ENCODE assay signal across 36 cellular contexts in genomic region chr3:160638184-160638583, GRCh38. TPM values are rescaled to one million over a fixed set of nuclear protein-coding genes. Genes with fewer than 3 reads are reported as not detected.
"Had no signal": no experiment of that assay in that cellular context is flagged by ENCODE, and none has a peak within 500 bp of the region (broad histone marks: within the 10 kb centered on the region; RNA-seq: fewer than 3 reads in every experiment).

No MANE protein-coding gene starts in this region.

- H3K27ac Mint-ChIP-seq: activated B cell treated with CpG ODN at 0.5 μM for 24 hours; activated CD4-positive, alpha-beta memory T cell treated with anti-CD3 and anti-CD28 coated beads for 36 hours; activated CD4-positive, alpha-beta T cell treated with anti-CD3 and anti-CD28 coated beads, Interleukin-2, amount 10 ng/mL, durations not matched to agents 24 days and 14 days; activated CD8-positive, alpha-beta T cell treated with anti-CD3 and anti-CD28 coated beads for 36 hours; activated naive CD4-positive, alpha-beta T cell treated with anti-CD3 and anti-CD28 coated beads, Interleukin-2, amount 10 ng/mL, durations not matched to agents 7 days and 5 days; activated naive CD4-positive, alpha-beta T cell treated with anti-CD3 and anti-CD28 coated beads, Interleukin-2, amount 50 U/mL, for 24 hours; activated naive CD8-positive, alpha-beta T cell; activated naive CD8-positive, alpha-beta T cell treated with anti-CD3 and anti-CD28 coated beads, Interleukin-2, amount 10 ng/mL, durations not matched to agents 7 days and 5 days; activated naive CD8-positive, alpha-beta T cell treated with anti-CD3 and anti-CD28 coated beads, Interleukin-2, amount 50 U/mL, for 24 hours; activated T-helper 2 cell treated with anti-CD3 and anti-CD28 coated beads, Interferon-gamma antibody, Interleukin-2, Interleukin-4, amounts not matched to agents 10 μg/mL and 5 μg/mL and 100 μg/mL, durations not matched to agents 14 hours and 24 hours and 36 hours; brain; T-helper 1 cell treated with Interleukin-12 subunit alpha and Interleukin-12 subunit beta and Interleukin-4 antibody, amounts not matched to agents 30 μg/mL and 1 μg/mL, for 36 hours; T-helper 2 cell treated with Interferon-gamma antibody and Interleukin-4, amounts not matched to agents 5 μg/mL and 100 μg/mL, for 36 hours had no signal

- H3K4me1 Mint-ChIP-seq: activated B cell treated with CpG ODN at 0.5 μM for 24 hours; activated CD4-positive, alpha-beta T cell treated with anti-CD3 and anti-CD28 coated beads, Interleukin-2, amount 10 ng/mL, durations not matched to agents 24 days and 14 days; activated naive CD4-positive, alpha-beta T cell treated with anti-CD3 and anti-CD28 coated beads, Interleukin-2, amount 10 ng/mL, durations not matched to agents 7 days and 5 days; activated naive CD4-positive, alpha-beta T cell treated with anti-CD3 and anti-CD28 coated beads, Interleukin-2, amount 50 U/mL, for 24 hours; activated naive CD8-positive, alpha-beta T cell treated with anti-CD3 and anti-CD28 coated beads, Interleukin-2, amount 50 U/mL, for 24 hours had no signal

- H3K4me3 ChIP-seq: ascending aorta had no signal

- H3K4me3 Mint-ChIP-seq: activated B cell treated with CpG ODN at 0.5 μM for 24 hours; activated CD4-positive, alpha-beta memory T cell treated with anti-CD3 and anti-CD28 coated beads for 36 hours; activated CD4-positive, alpha-beta T cell treated with anti-CD3 and anti-CD28 coated beads, Interleukin-2, amount 10 ng/mL, durations not matched to agents 24 days and 14 days; activated CD8-positive, alpha-beta T cell treated with anti-CD3 and anti-CD28 coated beads for 36 hours; activated naive CD4-positive, alpha-beta T cell treated with anti-CD3 and anti-CD28 coated beads, Interleukin-2, amount 10 ng/mL, durations not matched to agents 7 days and 5 days; activated naive CD4-positive, alpha-beta T cell treated with anti-CD3 and anti-CD28 coated beads, Interleukin-2, amount 50 U/mL, for 24 hours; activated naive CD8-positive, alpha-beta T cell; activated naive CD8-positive, alpha-beta T cell treated with anti-CD3 and anti-CD28 coated beads, Interleukin-2, amount 10 ng/mL, durations not matched to agents 7 days and 5 days; activated naive CD8-positive, alpha-beta T cell treated with anti-CD3 and anti-CD28 coated beads, Interleukin-2, amount 50 U/mL, for 24 hours; brain; T-helper 1 cell treated with Interleukin-12 subunit alpha and Interleukin-12 subunit beta and Interleukin-4 antibody, amounts not matched to agents 30 μg/mL and 1 μg/mL, for 36 hours; T-helper 2 cell treated with Interferon-gamma antibody and Interleukin-4, amounts not matched to agents 5 μg/mL and 100 μg/mL, for 36 hours had no signal

- FAIRE-seq: TTC549 had no signal

- H3K4me1 ChIP-seq: ascending aorta had no signal

- H3K36me3 Mint-ChIP-seq: activated CD4-positive, alpha-beta memory T cell treated with anti-CD3 and anti-CD28 coated beads for 36 hours; activated naive CD4-positive, alpha-beta T cell treated with anti-CD3 and anti-CD28 coated beads, Interleukin-2, amount 10 ng/mL, durations not matched to agents 7 days and 5 days; activated naive CD4-positive, alpha-beta T cell treated with anti-CD3 and anti-CD28 coated beads, Interleukin-2, amount 50 U/mL, for 24 hours; activated naive CD8-positive, alpha-beta T cell; activated naive CD8-positive, alpha-beta T cell treated with anti-CD3 and anti-CD28 coated beads, Interleukin-2, amount 10 ng/mL, durations not matched to agents 7 days and 5 days; brain had no signal

- DNase-seq: activated B cell treated with CpG ODN at 0.5 μM for 24 hours; activated CD4-positive, alpha-beta memory T cell treated with anti-CD3 and anti-CD28 coated beads for 36 hours; activated CD4-positive, alpha-beta T cell treated with anti-CD3 and anti-CD28 coated beads for 4 hours; activated CD4-positive, alpha-beta T cell treated with anti-CD3 and anti-CD28 coated beads, Interleukin-2, amount 10 ng/mL, durations not matched to agents 24 days and 14 days; activated CD4-positive, alpha-beta T cell treated with anti-CD3 and anti-CD28 coated beads, Interleukin-2, amount 50 U/mL, for 1 hour; activated CD4-positive, alpha-beta T cell treated with anti-CD3 and anti-CD28 coated beads, Interleukin-2, amount 50 U/mL, for 4 hours; activated CD4-positive, CD25-positive, alpha-beta regulatory T cell treated with anti-CD3 and anti-CD28 coated beads, Interleukin-2, amount 50 U/mL, for 72 hours; activated CD8-positive, alpha-beta memory T cell treated with anti-CD3 and anti-CD28 coated beads, Interleukin-2, amount 50 U/mL, for 4 hours; activated CD8-positive, alpha-beta T cell treated with anti-CD3 and anti-CD28 coated beads for 36 hours; activated effector memory CD4-positive, alpha-beta T cell treated with Interleukin-2 at 50 U/mL for 16 hours; activated gamma-delta T cell; activated naive CD4-positive, alpha-beta T cell treated with anti-CD3 and anti-CD28 coated beads, Interleukin-2, amount 10 ng/mL, durations not matched to agents 7 days and 5 days; activated naive CD4-positive, alpha-beta T cell treated with Interleukin-2 at 50 U/mL for 16 hours; activated naive CD8-positive, alpha-beta T cell treated with anti-CD3 and anti-CD28 coated beads, Interleukin-2, amount 10 ng/mL, durations not matched to agents 7 days and 5 days; activated naive CD8-positive, alpha-beta T cell treated with anti-CD3 and anti-CD28 coated beads, Interleukin-2, amount 50 U/mL, for 24 hours; activated T-cell treated with anti-CD3 and anti-CD28 coated beads for 4 hours; activated T-cell treated with anti-CD3 and anti-CD28 coated beads, Interleukin-2, amount 50 U/mL, for 1 hour; activated T-cell treated with anti-CD3 and anti-CD28 coated beads, Interleukin-2, amount 50 U/mL, for 48 hours; amygdala; anterior cingulate cortex; central memory CD4-positive, alpha-beta T cell; T-helper 1 cell; T-helper 2 cell; T-helper 9 cell had no signal

- H3K27me3 Mint-ChIP-seq: activated B cell treated with CpG ODN at 0.5 μM for 24 hours; activated CD4-positive, alpha-beta memory T cell treated with anti-CD3 and anti-CD28 coated beads for 36 hours; activated CD8-positive, alpha-beta T cell treated with anti-CD3 and anti-CD28 coated beads for 36 hours; activated naive CD4-positive, alpha-beta T cell treated with anti-CD3 and anti-CD28 coated beads, Interleukin-2, amount 50 U/mL, for 24 hours; activated naive CD8-positive, alpha-beta T cell treated with anti-CD3 and anti-CD28 coated beads, Interleukin-2, amount 10 ng/mL, durations not matched to agents 7 days and 5 days; activated naive CD8-positive, alpha-beta T cell treated with anti-CD3 and anti-CD28 coated beads, Interleukin-2, amount 50 U/mL, for 24 hours; brain had no signal

- H3K27ac ChIP-seq: ascending aorta, VCaP had no signal

- H3K9me3 Mint-ChIP-seq: activated B cell treated with CpG ODN at 0.5 μM for 24 hours; activated CD4-positive, alpha-beta memory T cell treated with anti-CD3 and anti-CD28 coated beads for 36 hours; activated CD4-positive, alpha-beta T cell treated with anti-CD3 and anti-CD28 coated beads, Interleukin-2, amount 10 ng/mL, durations not matched to agents 24 days and 14 days; activated CD8-positive, alpha-beta T cell treated with anti-CD3 and anti-CD28 coated beads for 36 hours; activated naive CD4-positive, alpha-beta T cell treated with anti-CD3 and anti-CD28 coated beads, Interleukin-2, amount 10 ng/mL, durations not matched to agents 7 days and 5 days; activated naive CD4-positive, alpha-beta T cell treated with anti-CD3 and anti-CD28 coated beads, Interleukin-2, amount 50 U/mL, for 24 hours; activated naive CD8-positive, alpha-beta T cell treated with anti-CD3 and anti-CD28 coated beads, Interleukin-2, amount 10 ng/mL, durations not matched to agents 7 days and 5 days; activated naive CD8-positive, alpha-beta T cell treated with anti-CD3 and anti-CD28 coated beads, Interleukin-2, amount 50 U/mL, for 24 hours; activated T-helper 2 cell treated with anti-CD3 and anti-CD28 coated beads, Interferon-gamma antibody, Interleukin-2, Interleukin-4, amounts not matched to agents 10 μg/mL and 5 μg/mL and 100 μg/mL, durations not matched to agents 14 hours and 24 hours and 36 hours; brain; T-helper 1 cell treated with Interleukin-12 subunit alpha and Interleukin-12 subunit beta and Interleukin-4 antibody, amounts not matched to agents 30 μg/mL and 1 μg/mL, for 36 hours; T-helper 2 cell treated with Interferon-gamma antibody and Interleukin-4, amounts not matched to agents 5 μg/mL and 100 μg/mL, for 36 hours had no signal

- H3K9me3 ChIP-seq: ascending aorta had no signal

- H3K27me3 ChIP-seq: ascending aorta had no signal

- ATAC-seq: activated CD8-positive, alpha-beta T cell treated with anti-CD3 and anti-CD28 coated beads for 36 hours; activated naive CD8-positive, alpha-beta T cell treated with anti-CD3 and anti-CD28 coated beads, Interleukin-2, amount 50 U/mL, for 24 hours had no signal

- H3K36me3 ChIP-seq: ascending aorta had no signal

RNA-seq across cellular contexts. Expression of gene ARL14, which starts 38.8 kb away (rescaled TPM):
- total RNA-seq: activated CD4-positive, alpha-beta memory T cell treated with anti-CD3 and anti-CD28 coated beads for 36 hours; activated CD4-positive, alpha-beta T cell treated with anti-CD3 and anti-CD28 coated beads, Interleukin-2, amount 10 ng/mL, durations not matched to agents 24 days and 14 days; activated CD8-positive, alpha-beta memory T cell treated with anti-CD3 and anti-CD28 coated beads for 36 hours; activated CD8-positive, alpha-beta T cell treated with anti-CD3 and anti-CD28 coated beads for 36 hours; activated naive CD8-positive, alpha-beta T cell treated with anti-CD3 and anti-CD28 coated beads, Interleukin-2, amount 10 ng/mL, durations not matched to agents 7 days and 5 days; activated T-helper 2 cell treated with anti-CD3 and anti-CD28 coated beads, Interferon-gamma antibody, Interleukin-2, Interleukin-4, amounts not matched to agents 10 μg/mL and 5 μg/mL and 100 μg/mL, durations not matched to agents 14 hours and 24 hours and 36 hours; ascending aorta; cardiac septum; cerebellum had no signal
